ENCODE assay signal across 8 cellular contexts in genomic region chr17:40122944-40123810, GRCh38. TPM values are rescaled to one million over a fixed set of nuclear protein-coding genes. Genes with fewer than 3 reads are reported as not detected.
A peak's percentile ranks its signal among the peaks of the same experiment; 100 is the strongest.
DNase-seq lines count a peak whose midpoint lies in the region; ATAC-seq and TF ChIP-seq lines count a peak whose summit lies in the region.

No MANE protein-coding gene starts in this region.

- DNase-seq in EL (peak; percentile 55), HEK293T (ENCODE audit: extremely low spot score) (peak; percentile 52), NCI-H2227 treated with DMSO at 0.1 percent for 48 hours (lab: John Stamatoyannopoulos, UW) (peak; percentile 39), superior temporal gyrus (ENCODE audit: extremely low spot score) (peak; percentile 54), NCI-H1048 (lab: John Stamatoyannopoulos, UW) (no peak)
- peak; percentile 71 for DNase-seq in activated CD4-positive, alpha-beta T cell treated with anti-CD3 and anti-CD28 coated beads, Interleukin-2, amount 10 ng/mL, durations not matched to agents 7 days and 5 days
- no peak for DNase-seq in effector memory CD8-positive, alpha-beta T cell

- ATAC-seq in effector memory CD8-positive, alpha-beta T cell (replicated peaks) = peak; percentile 35

- H3K27ac Mint-ChIP-seq in activated CD4-positive, alpha-beta T cell treated with anti-CD3 and anti-CD28 coated beads, Interleukin-2, amount 10 ng/mL, durations not matched to agents 7 days and 5 days = peak overlapping the region; percentile 93
- H3K27ac Mint-ChIP-seq in effector memory CD8-positive, alpha-beta T cell = peak overlapping the region; percentile 88 to 93

- peaks cover 41% of the 10 kb centered on the region for H3K4me1 Mint-ChIP-seq in activated CD4-positive, alpha-beta T cell treated with anti-CD3 and anti-CD28 coated beads, Interleukin-2, amount 10 ng/mL, durations not matched to agents 7 days and 5 days
- peaks cover 24 to 28% of the 10 kb centered on the region in 2 donors for H3K4me1 Mint-ChIP-seq in effector memory CD8-positive, alpha-beta T cell (ENCODE audit: low read depth in 2 of 2)

- H3K36me3 ChIP-seq in mesodermal cell (ENCODE audit: control insufficient read depth, insufficient read depth, low read length) = peaks cover 30% of the 10 kb centered on the region

- H3K4me3 ChIP-seq in mesodermal cell (ENCODE audit: extremely low read depth, insufficient read depth, low read length, poor library complexity, severe bottlenecking) = peak overlapping the region; percentile 98

- POLR2A ChIA-PET in HEK293T (lab: Yijun Ruan, JAX) = interaction anchor here (1.0 to 10.8 kb wide), 6 partner anchors 10 to 59 kb away, joined by 3 to 135 read pairs (median 7); partner anchors contain the start of genes CASC3 and NR1D1
- POLR2A ChIA-PET in activated CD4-positive, alpha-beta T cell treated with anti-CD3 and anti-CD28 coated beads, Interleukin-2, amount 10 ng/mL, durations not matched to agents 7 days and 5 days (lab: Charles Lee) = interaction anchor here (0.5 to 1.6 kb wide), 2 partner anchors 10 to 21 kb away, joined by 3 to 6 read pairs; no protein-coding TSS in a partner anchor

- CTCF ChIA-PET in HEK293T (lab: Yijun Ruan, JAX) = interaction anchor here (1.7 to 3.7 kb wide), 2 partner anchors 10 to 12 kb away, joined by 6 to 22 read pairs; no protein-coding TSS in a partner anchor
- CTCF ChIA-PET in activated CD4-positive, alpha-beta T cell treated with anti-CD3 and anti-CD28 coated beads, Interleukin-2, amount 10 ng/mL, durations not matched to agents 7 days and 5 days (lab: Charles Lee) = interaction anchor here (0.7 to 5.6 kb wide), 13 partner anchors 9 to 1198 kb away, joined by 3 to 61 read pairs (median 4); no protein-coding TSS in a partner anchor

- H3K9me3 ChIP-seq in mesodermal cell (ENCODE audit: control insufficient read depth, low read length) = no peaks in the 10 kb centered on the region

- H3K9me3 Mint-ChIP-seq in activated CD4-positive, alpha-beta T cell treated with anti-CD3 and anti-CD28 coated beads, Interleukin-2, amount 10 ng/mL, durations not matched to agents 7 days and 5 days = no peaks in the 10 kb centered on the region
- no peaks in the 10 kb centered on the region for H3K9me3 Mint-ChIP-seq in effector memory CD8-positive, alpha-beta T cell

- H3K27ac ChIP-seq in mesodermal cell (ENCODE audit: low read depth, low read length, severe bottlenecking) = peak overlapping the region; percentile 52

- no peaks in the 10 kb centered on the region for H3K27me3 Mint-ChIP-seq in activated CD4-positive, alpha-beta T cell treated with anti-CD3 and anti-CD28 coated beads, Interleukin-2, amount 10 ng/mL, durations not matched to agents 7 days and 5 days
- no peaks in the 10 kb centered on the region for H3K27me3 Mint-ChIP-seq in effector memory CD8-positive, alpha-beta T cell

- H3K36me3 Mint-ChIP-seq in activated CD4-positive, alpha-beta T cell treated with anti-CD3 and anti-CD28 coated beads, Interleukin-2, amount 10 ng/mL, durations not matched to agents 7 days and 5 days (ENCODE audit: low read depth) = peaks cover 32% of the 10 kb centered on the region
- peaks cover 43% of the 10 kb centered on the region for H3K36me3 Mint-ChIP-seq in effector memory CD8-positive, alpha-beta T cell (ENCODE audit: insufficient read depth)

- peaks cover 7% of the 10 kb centered on the region for H3K4me1 ChIP-seq in mesodermal cell (ENCODE audit: control insufficient read depth, insufficient read depth, low read length, poor library complexity, severe bottlenecking)

- H3K4me3 Mint-ChIP-seq in activated CD4-positive, alpha-beta T cell treated with anti-CD3 and anti-CD28 coated beads, Interleukin-2, amount 10 ng/mL, durations not matched to agents 7 days and 5 days = peak overlapping the region; percentile 98
- peak overlapping the region; percentile 90 to 93 for H3K4me3 Mint-ChIP-seq in effector memory CD8-positive, alpha-beta T cell

- WGBS in mesodermal cell (ENCODE audit: insufficient coverage in 2 of 2), 2 experiments = 0% methylated on average over 25 to 37 of the region's 48 CpGs

TF ChIP-seq in HEK293T, 16 proteins besides CTCF, POLR2A, EP300 and RAD21:
- TF ChIP-seq FOXM1 (IDR thresholded peaks at IDR 0.05; ENCODE audit: borderline replicate concordance) (0 out of 2 replicates have a peak, but pooled peaks have one; percentile 53), NFRKB (IDR thresholded peaks at IDR 0.05) (peak; percentile 92), PKNOX1 (IDR thresholded peaks at IDR 0.05) (no peak)

RNA-seq across cellular contexts. Expression of gene MSL1, which starts 1.4 kb away (rescaled TPM):
- 10 to 100 TPM; 95.4 to 97.1 TPM for total RNA-seq in activated CD4-positive, alpha-beta T cell treated with anti-CD3 and anti-CD28 coated beads, Interleukin-2, amount 10 ng/mL, durations not matched to agents 7 days and 5 days
- 81.0 TPM for polyA plus RNA-seq in mesodermal cell (2013, experiment 1 of 2)
- 79.8 TPM for polyA plus RNA-seq in mesodermal cell (2013, experiment 2 of 2)

RNA-seq across cellular contexts. Expression of gene CASC3, which starts 17.2 kb away (rescaled TPM):
- total RNA-seq in activated CD4-positive, alpha-beta T cell treated with anti-CD3 and anti-CD28 coated beads, Interleukin-2, amount 10 ng/mL, durations not matched to agents 7 days and 5 days = 10 to 100 TPM; 84.8 to 89.2 TPM
- polyA plus RNA-seq in mesodermal cell (2013, experiment 1 of 2) = 75.2 TPM
- 72.6 TPM for polyA plus RNA-seq in mesodermal cell (2013, experiment 2 of 2)

RNA-seq across cellular contexts. Expression of gene NR1D1, which starts 22.8 kb away (rescaled TPM):
- 1 to 10 TPM; 5.5 to 5.8 TPM for total RNA-seq in activated CD4-positive, alpha-beta T cell treated with anti-CD3 and anti-CD28 coated beads, Interleukin-2, amount 10 ng/mL, durations not matched to agents 7 days and 5 days
- polyA plus RNA-seq in mesodermal cell (2013, experiment 1 of 2) = 8.1 TPM
- 6.0 TPM for polyA plus RNA-seq in mesodermal cell (2013, experiment 2 of 2)

RNA-seq across cellular contexts. Expression of gene RAPGEFL1, which starts 54.1 kb away (rescaled TPM):
- total RNA-seq in activated CD4-positive, alpha-beta T cell treated with anti-CD3 and anti-CD28 coated beads, Interleukin-2, amount 10 ng/mL, durations not matched to agents 7 days and 5 days = 1 to 10 TPM; 4.0 to 5.1 TPM
- polyA plus RNA-seq in mesodermal cell (2013, experiment 1 of 2) = 13.5 TPM
- polyA plus RNA-seq in mesodermal cell (2013, experiment 2 of 2) = 10.0 TPM

Comparison
In these comparisons a context has a peak if more than half of its experiments do, and no peak if none do; other contexts are left out.
1. DNase-seq: peak in EL (single experiment), HEK293T (single experiment), NCI-H2227 treated with DMSO at 0.1 percent for 48 hours (single experiment), activated CD4-positive, alpha-beta T cell treated with anti-CD3 and anti-CD28 coated beads, Interleukin-2, amount 10 ng/mL, durations not matched to agents 7 days and 5 days (single experiment) and superior temporal gyrus (single experiment); none in effector memory CD8-positive, alpha-beta T cell (0 of 3) and NCI-H1048 (single experiment).